In the genomic region with DNA sequence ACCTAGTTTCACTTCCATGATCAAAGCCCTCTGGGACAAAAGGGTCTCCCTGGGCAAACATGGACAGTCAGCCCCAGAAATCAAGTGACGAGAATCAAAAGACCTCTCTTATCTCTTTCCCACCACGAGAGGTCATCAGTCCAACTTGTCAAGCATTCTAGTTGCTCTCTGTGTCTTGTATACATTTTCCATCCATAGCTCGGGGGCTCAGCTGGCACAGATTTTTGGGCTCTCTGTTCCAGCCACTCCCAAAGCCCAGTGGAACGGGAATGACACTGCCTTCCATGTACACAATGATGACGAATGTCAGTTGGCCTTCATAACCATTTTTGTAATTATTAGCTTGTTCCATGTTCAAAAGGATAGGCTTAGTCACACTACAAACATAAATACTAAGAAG, we compare ENCODE assay signal across 27 cellular contexts. TPM values are rescaled to one million over a fixed set of nuclear protein-coding genes. Genes with fewer than 3 reads are reported as not detected.
A peak's percentile ranks its signal among the peaks of the same experiment; 100 is the strongest.
DNase-seq lines count a peak whose midpoint lies in the region; ATAC-seq and TF ChIP-seq lines count a peak whose summit lies in the region.
"Had no signal": no experiment of that assay in that cellular context is flagged by ENCODE, and none has a peak within 500 bp of the region (broad histone marks: within the 10 kb centered on the region; RNA-seq: fewer than 3 reads in every experiment).

No MANE protein-coding gene starts in this region.

- no peak overlapping the region for H2AFZ ChIP-seq in OCI-LY3 (ENCODE audit: low read depth, low read length)

- peak; percentile 13 to 52 for DNase-seq in NOMO-1 (lab: John Stamatoyannopoulos, UW; ENCODE audit: unreplicated experiment in 2 of 2)
- DNase-seq in NOMO-1 treated with dmso at 0.1 percent for 144 hours (lab: John Stamatoyannopoulos, UW; ENCODE audit: unreplicated experiment): no peak
- DNase-seq in GM12864 (ENCODE audit: low read depth): no peak
- peak; percentile 17 to 39 for DNase-seq in lung microvascular endothelial cell (ENCODE audit: low read depth in 2 of 2)
- DNase-seq in COLO668 (lab: John Stamatoyannopoulos, UW; ENCODE audit: unreplicated experiment): no peak
- DNase-seq: activated CD4-positive, alpha-beta memory T cell treated with anti-CD3 and anti-CD28 coated beads, Interleukin-2, amount 10 ng/mL, durations not matched to agents 7 days and 5 days; activated CD4-positive, CD25-positive, alpha-beta regulatory T cell treated with anti-CD3 and anti-CD28 coated beads, Interleukin-2, amount 50 U/mL, for 72 hours; activated effector memory CD4-positive, alpha-beta T cell treated with Interleukin-2 at 50 U/mL for 16 hours; activated naive CD8-positive, alpha-beta T cell treated with anti-CD3 and anti-CD28 coated beads for 36 hours; CD4-positive, CD25-positive, alpha-beta regulatory T cell; central memory CD4-positive, alpha-beta T cell; DMS 273 treated with DMSO at 0.1 percent for 48 hours; GDM1; GOT3; natural killer cell; NCI-H1092 treated with DMSO at 0.1 percent for 48 hours; NCI-H2081; NCI-H446 treated with DMSO at 0.1 percent for 48 hours; small intestine; stimulated activated CD4-positive, alpha-beta T cell treated with anti-CD3 and anti-CD28 coated beads, Interleukin-2, amount 100 ng/mL, for 24 hours; upper lobe of right lung had no signal

- no peaks in the 10 kb centered on the region for H3K79me2 ChIP-seq in OCI-LY3 (ENCODE audit: low read length)

- TF ChIP-seq CTCF in GM12864 (IDR thresholded peaks at IDR 0.05; ENCODE audit: low read depth, low read length, missing control alignments) (peak; percentile 18), OCI-LY3 (IDR thresholded peaks at IDR 0.05; ENCODE audit: low read depth, low read length) (peak; percentile 34)

- H3K9me3 ChIP-seq in OCI-LY3 (ENCODE audit: insufficient read depth, low read length): no peaks in the 10 kb centered on the region
- H3K9me3 ChIP-seq: SJSA1, upper lobe of right lung had no signal

- H3K4me1 ChIP-seq in OCI-LY3 (ENCODE audit: low read length): 0 out of 2 replicates have a peak, but pooled peaks cover 6% of the 10 kb centered on the region

- ATAC-seq in HG02970 (IDR thresholded peaks at IDR 0.05; ENCODE audit: low FRiP score, unreplicated experiment) (no peak), HG03095 (IDR thresholded peaks at IDR 0.05; ENCODE audit: unreplicated experiment) (no peak)
- ATAC-seq: natural killer cell, Panc1, upper lobe of right lung had no signal

- H3K4me2 ChIP-seq in OCI-LY3 (ENCODE audit: low read length): no peak overlapping the region

- H3K4me3 ChIP-seq in GM12864 (ENCODE audit: low read depth, low read length) (no peak overlapping the region), OCI-LY3 (ENCODE audit: low read length) (no peak overlapping the region)
- H3K4me3 ChIP-seq: SJSA1, upper lobe of right lung had no signal

- no peak overlapping the region for H3K9ac ChIP-seq in OCI-LY3 (ENCODE audit: low read length)

- H4K20me1 ChIP-seq in OCI-LY3 (ENCODE audit: insufficient read depth, low read length): no peaks in the 10 kb centered on the region

- H3K27me3 ChIP-seq in OCI-LY3 (ENCODE audit: low read depth, low read length): peaks cover 18% of the 10 kb centered on the region
- H3K27me3 ChIP-seq: SJSA1 had no signal

- H3K27ac ChIP-seq in OCI-LY3 (ENCODE audit: low read length): no peak overlapping the region
- H3K27ac ChIP-seq: SJSA1, upper lobe of right lung had no signal

- H3K36me3 ChIP-seq in OCI-LY3 (replicated peaks; ENCODE audit: low read depth, low read length): no peaks in the 10 kb centered on the region
- H3K36me3 ChIP-seq: SJSA1, upper lobe of right lung had no signal

RNA-seq across cellular contexts. Expression of a gene that starts 29.7 kb away (rescaled TPM):
- total RNA-seq in lung microvascular endothelial cell: not detected in 2 replicates
- total RNA-seq: activated CD4-positive, alpha-beta memory T cell treated with anti-CD3 and anti-CD28 coated beads, Interleukin-2, amount 10 ng/mL, durations not matched to agents 7 days and 5 days; activated naive CD8-positive, alpha-beta T cell treated with anti-CD3 and anti-CD28 coated beads for 36 hours; CD4-positive, CD25-positive, alpha-beta regulatory T cell; natural killer cell; SJSA1; T-helper 1 cell treated with Interleukin-12 subunit alpha and Interleukin-12 subunit beta and Interleukin-4 antibody, amounts not matched to agents 30 ng/mL and 1 ng/mL, for 36 hours had no signal

Comparison
In these comparisons a context has a peak if more than half of its experiments do, and no peak if none do; other contexts are left out.
1. DNase-seq: peak in NOMO-1 (2 of 2) and lung microvascular endothelial cell (2 of 2); none in NOMO-1 treated with dmso at 0.1 percent for 144 hours (single experiment), GM12864 (single experiment) and COLO668 (single experiment).